ENCODE assay signal across 28 cellular contexts in the genomic region with DNA sequence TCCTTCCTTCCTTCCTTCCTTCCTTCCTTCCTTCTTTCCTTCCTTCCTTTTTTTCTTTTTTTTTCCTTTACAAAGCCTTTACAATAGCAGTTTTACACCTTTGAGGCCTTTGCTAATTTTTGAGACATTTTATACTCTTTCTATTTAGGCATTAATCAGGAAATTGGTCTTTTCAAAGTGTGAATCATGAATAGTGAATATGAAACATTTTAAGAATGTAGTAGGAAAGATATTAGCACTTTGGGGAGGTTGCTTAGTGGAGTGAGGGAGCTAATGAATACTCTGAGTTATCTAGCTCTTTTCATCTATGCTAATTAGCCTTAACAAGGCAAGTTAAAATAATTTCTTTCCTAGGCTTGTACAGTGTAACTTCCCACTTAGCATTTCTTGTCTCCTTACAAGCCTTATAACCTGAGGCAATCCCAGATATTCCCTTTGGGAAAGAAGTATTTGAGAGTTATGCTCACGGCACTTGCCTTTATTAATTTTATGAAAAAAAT.
"Had no signal": no experiment of that assay in that cellular context is flagged by ENCODE, and none has a peak within 500 bp of the region (broad histone marks: within the 10 kb centered on the region; RNA-seq: fewer than 3 reads in every experiment).

No MANE protein-coding gene starts in this region.

- DNase-seq: activated CD4-positive, alpha-beta T cell treated with anti-CD3 and anti-CD28 coated beads, Interleukin-2, amount 50 U/mL, for 1 hour; activated naive CD4-positive, alpha-beta T cell; activated T-cell treated with anti-CD3 and anti-CD28 coated beads, Interleukin-2, amount 50 U/mL, for 4 hours; body of pancreas; dorsolateral prefrontal cortex; effector memory CD8-positive, alpha-beta T cell; hippocampal formation; kidney; left lung; lower lobe of right lung; posterior cingulate gyrus; retina; small intestine; stimulated activated CD4-positive, alpha-beta T cell treated with anti-CD3 and anti-CD28 coated beads, Interleukin-4, amount 100 ng/mL, for 24 hours; stomach; SW 1271; T-helper 17 cell; T1000; thyroid gland; upper lobe of left lung had no signal

- H3K4me3 ChIP-seq: body of pancreas, coronary artery, dorsolateral prefrontal cortex, left lung, lower lobe of right lung, stomach, thyroid gland, upper lobe of left lung had no signal

- H3K36me3 Mint-ChIP-seq: activated naive CD4-positive, alpha-beta T cell treated with anti-CD3 and anti-CD28 coated beads, Interleukin-2, amount 50 U/mL, for 72 hours; stimulated activated effector memory CD8-positive, alpha-beta T cell treated with anti-CD3 and anti-CD28 coated beads, Interleukin-12 subunit alpha, Interleukin-12 subunit beta, amount 100 ng/mL, for 72 hours; WTC11 had no signal

- H3K4me3 Mint-ChIP-seq: activated CD8-positive, alpha-beta T cell treated with anti-CD3 and anti-CD28 coated beads for 36 hours; activated T-cell treated with anti-CD3 and anti-CD28 coated beads, Interleukin-2, amount 50 U/mL, for 4 hours; activated T-helper 17 cell treated with anti-CD3 and anti-CD28 coated beads, Interleukin-2, amount 50 U/mL, for 72 hours; effector memory CD8-positive, alpha-beta T cell; nephron; stimulated activated effector memory CD8-positive, alpha-beta T cell treated with anti-CD3 and anti-CD28 coated beads, Interleukin-12 subunit alpha, Interleukin-12 subunit beta, amount 100 ng/mL, for 72 hours; T-helper 17 cell; WTC11 had no signal

- H3K36me3 ChIP-seq: left lung, lower lobe of right lung, stomach, thyroid gland, upper lobe of left lung had no signal

- H3K4me1 ChIP-seq: body of pancreas, left lung, lower lobe of right lung, stomach, thyroid gland, upper lobe of left lung had no signal

- H3K27ac Mint-ChIP-seq: activated CD8-positive, alpha-beta T cell treated with anti-CD3 and anti-CD28 coated beads for 36 hours; activated naive CD4-positive, alpha-beta T cell treated with anti-CD3 and anti-CD28 coated beads, Interleukin-2, amount 50 U/mL, for 72 hours; activated T-helper 17 cell treated with anti-CD3 and anti-CD28 coated beads, Interleukin-2, amount 50 U/mL, for 72 hours; effector memory CD8-positive, alpha-beta T cell; nephron; stimulated activated effector memory CD8-positive, alpha-beta T cell treated with anti-CD3 and anti-CD28 coated beads, Interleukin-12 subunit alpha, Interleukin-12 subunit beta, amount 100 ng/mL, for 72 hours; T-helper 17 cell; WTC11 had no signal

- H3K9me3 Mint-ChIP-seq: activated CD8-positive, alpha-beta T cell treated with anti-CD3 and anti-CD28 coated beads for 36 hours; activated naive CD4-positive, alpha-beta T cell treated with anti-CD3 and anti-CD28 coated beads, Interleukin-2, amount 50 U/mL, for 72 hours; activated T-cell treated with anti-CD3 and anti-CD28 coated beads, Interleukin-2, amount 50 U/mL, for 4 hours; activated T-helper 17 cell treated with anti-CD3 and anti-CD28 coated beads, Interleukin-2, amount 50 U/mL, for 72 hours; effector memory CD8-positive, alpha-beta T cell; nephron; stimulated activated effector memory CD8-positive, alpha-beta T cell treated with anti-CD3 and anti-CD28 coated beads, Interleukin-12 subunit alpha, Interleukin-12 subunit beta, amount 100 ng/mL, for 72 hours; WTC11 had no signal

- H3K27ac ChIP-seq: body of pancreas, coronary artery, dorsolateral prefrontal cortex, left lung, lower lobe of right lung, stomach, thyroid gland, upper lobe of left lung had no signal

- H3K9me3 ChIP-seq: body of pancreas, left lung, lower lobe of right lung, stomach, thyroid gland, upper lobe of left lung had no signal

- H3K27me3 ChIP-seq: body of pancreas, dorsolateral prefrontal cortex, left lung, stomach, thyroid gland, upper lobe of left lung had no signal

- ATAC-seq: activated CD8-positive, alpha-beta T cell treated with anti-CD3 and anti-CD28 coated beads for 36 hours; activated naive CD4-positive, alpha-beta T cell treated with anti-CD3 and anti-CD28 coated beads, Interleukin-2, amount 50 U/mL, for 72 hours; activated T-cell treated with anti-CD3 and anti-CD28 coated beads, Interleukin-2, amount 50 U/mL, for 4 hours; activated T-helper 17 cell treated with anti-CD3 and anti-CD28 coated beads, Interleukin-2, amount 50 U/mL, for 72 hours; body of pancreas; effector memory CD8-positive, alpha-beta T cell; left lung; lower lobe of right lung; sciatic nerve; stimulated activated effector memory CD8-positive, alpha-beta T cell treated with anti-CD3 and anti-CD28 coated beads, Interleukin-12 subunit alpha, Interleukin-12 subunit beta, amount 100 ng/mL, for 72 hours; T-helper 17 cell; WTC11 had no signal

- H3K27me3 Mint-ChIP-seq: activated CD8-positive, alpha-beta T cell treated with anti-CD3 and anti-CD28 coated beads for 36 hours; T-helper 17 cell had no signal

- FAIRE-seq: kidney, small intestine had no signal

- H3K4me1 Mint-ChIP-seq: activated T-helper 17 cell treated with anti-CD3 and anti-CD28 coated beads, Interleukin-2, amount 50 U/mL, for 72 hours; nephron; stimulated activated effector memory CD8-positive, alpha-beta T cell treated with anti-CD3 and anti-CD28 coated beads, Interleukin-12 subunit alpha, Interleukin-12 subunit beta, amount 100 ng/mL, for 72 hours; T-helper 17 cell had no signal
